ENCODE assay signal across 19 cellular contexts in the genomic region with DNA sequence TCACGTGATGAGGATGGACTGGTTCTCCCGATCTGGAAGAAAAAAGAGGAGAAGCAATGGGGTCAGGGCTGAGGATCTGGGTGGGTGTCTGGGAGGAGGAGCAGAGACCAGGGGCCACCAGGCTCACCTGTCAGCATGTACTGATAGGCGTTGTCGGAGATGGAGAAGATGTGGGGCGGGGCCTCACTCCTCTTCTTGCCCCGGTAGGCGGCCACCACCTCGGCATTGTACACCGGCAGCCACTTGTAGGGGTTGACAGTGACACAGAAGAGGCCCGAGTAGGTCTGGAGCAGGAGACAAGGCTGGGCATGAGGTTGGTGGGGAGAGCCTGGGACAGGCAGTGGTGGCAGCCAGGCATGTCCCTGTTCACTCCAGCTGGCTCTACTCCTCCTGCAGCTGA. TPM values are rescaled to one million over a fixed set of nuclear protein-coding genes. Genes with fewer than 3 reads are reported as not detected.
DNase-seq lines count a peak whose midpoint lies in the region; ATAC-seq and TF ChIP-seq lines count a peak whose summit lies in the region.
"Had no signal": no experiment of that assay in that cellular context is flagged by ENCODE, and none has a peak within 500 bp of the region (broad histone marks: within the 10 kb centered on the region; RNA-seq: fewer than 3 reads in every experiment).

No MANE protein-coding gene starts in this region.

- H4K20me1 ChIP-seq in osteoblast (ENCODE audit: insufficient read depth, low read length): no peaks in the 10 kb centered on the region

- peaks cover 16% of the 10 kb centered on the region for H3K27me3 Mint-ChIP-seq in endothelial cell (ENCODE audit: unreplicated experiment)

- peak overlapping the region; percentile 98 for H3K4me3 ChIP-seq in cardiac muscle cell
- no peak overlapping the region for H3K4me3 ChIP-seq in osteoblast (ENCODE audit: insufficient read depth, low read length)
- H3K4me3 ChIP-seq: GM23338 had no signal

- no peaks in the 10 kb centered on the region for H3K9me3 ChIP-seq in cardiac muscle cell (ENCODE audit: low read depth)
- no peaks in the 10 kb centered on the region for H3K9me3 ChIP-seq in osteoblast (ENCODE audit: low read depth, low read length)
- H3K9me3 ChIP-seq: BE2C had no signal

- H3K9me3 Mint-ChIP-seq in endothelial cell (ENCODE audit: unreplicated experiment): no peaks in the 10 kb centered on the region
- H3K9me3 Mint-ChIP-seq: CD14-positive monocyte, GM23338 had no signal

- TF ChIP-seq CTCF in cardiac muscle cell (IDR thresholded peaks at IDR 0.05; ENCODE audit: low read depth, low read length) (no peak), endothelial cell (IDR thresholded peaks at IDR 0.05; ENCODE audit: unreplicated experiment) (no peak), osteoblast (IDR thresholded peaks at IDR 0.05; ENCODE audit: extremely low read depth, low read depth, low read length) (no peak)

- H3K4me2 ChIP-seq in osteoblast (ENCODE audit: insufficient read depth, low read length): no peak overlapping the region
- H3K4me2 ChIP-seq: GM23338 had no signal

- H3K27ac ChIP-seq in cardiac muscle cell (peak overlapping the region; percentile 99), osteoblast (ENCODE audit: low read depth, low read length) (no peak overlapping the region)

- peaks cover 78% of the 10 kb centered on the region for H3K36me3 ChIP-seq in cardiac muscle cell
- H3K36me3 ChIP-seq in osteoblast (ENCODE audit: insufficient read depth, low read length): no peaks in the 10 kb centered on the region
- H3K36me3 ChIP-seq: BE2C had no signal

- H2AFZ ChIP-seq in osteoblast (ENCODE audit: low read length): no peak overlapping the region
- H2AFZ ChIP-seq: GM23338 had no signal

- peaks cover 40% of the 10 kb centered on the region for H3K4me1 ChIP-seq in cardiac muscle cell (ENCODE audit: low read depth)
- H3K4me1 ChIP-seq in osteoblast (ENCODE audit: insufficient read depth, low read length): no peaks in the 10 kb centered on the region
- H3K4me1 ChIP-seq: BE2C had no signal

- ATAC-seq in left cardiac atrium: no peak
- peak; percentile 0 for ATAC-seq in left ventricle myocardium superior
- no peak for ATAC-seq in GM18861 (IDR thresholded peaks at IDR 0.05; ENCODE audit: unreplicated experiment)
- ATAC-seq: GM23338 had no signal

- H3K79me2 ChIP-seq in osteoblast (ENCODE audit: insufficient read depth, low read length): no peaks in the 10 kb centered on the region

- no peak overlapping the region for H3K4me3 Mint-ChIP-seq in endothelial cell (ENCODE audit: unreplicated experiment)
- H3K4me3 Mint-ChIP-seq: CD14-positive monocyte; CD4-positive, alpha-beta memory T cell; GM23338 had no signal

- DNase-seq in cardiac muscle cell (ENCODE audit: low read depth in 1 of 2, low spot score in 1 of 2): no peak
- no peak for DNase-seq in left cardiac atrium
- no peak for DNase-seq in endothelial cell (ENCODE audit: low spot score)
- DNase-seq in left ventricle myocardium superior: no peak
- peak; percentile 49 for DNase-seq in osteoblast (ENCODE audit: insufficient read length, low spot score, missing footprints)
- no peak for DNase-seq in HK-2 (ENCODE audit: unreplicated experiment)
- DNase-seq in NK-92 (lab: John Stamatoyannopoulos, UW; ENCODE audit: unreplicated experiment): no peak
- DNase-seq: ACHN; CD4-positive, alpha-beta memory T cell; DMS153; DMS79; GDM1; HCEC 1CT; IMR-90 had no signal

- peak overlapping the region; percentile 3 for H3K27ac Mint-ChIP-seq in endothelial cell (ENCODE audit: unreplicated experiment)
- H3K27ac Mint-ChIP-seq: GM23338 had no signal

- intact Hi-C loops in left cardiac atrium (cut with DNase I) (loop anchor here in 1 of 2 donors (5.0 kb wide), 1 partner anchor 37 kb away; no protein-coding TSS in a partner anchor), left ventricle myocardium superior (cut with micrococcal nuclease) (no loop called here)

- H3K27me3 ChIP-seq in cardiac muscle cell (no peaks in the 10 kb centered on the region), osteoblast (ENCODE audit: insufficient read depth, low read length) (no peaks in the 10 kb centered on the region)

- peaks cover 7% of the 10 kb centered on the region for H3K4me1 Mint-ChIP-seq in endothelial cell (ENCODE audit: unreplicated experiment)
- H3K4me1 Mint-ChIP-seq: CD4-positive, alpha-beta memory T cell had no signal

- peaks cover 3% of the 10 kb centered on the region for H3K36me3 Mint-ChIP-seq in endothelial cell (ENCODE audit: low read depth, unreplicated experiment)
- H3K36me3 Mint-ChIP-seq: CD14-positive monocyte; CD4-positive, alpha-beta memory T cell had no signal

RNA-seq across cellular contexts. Expression of a gene that starts 3.0 kb away (rescaled TPM):
- 4,520 and 8,484 TPM in 2 replicates for total RNA-seq in cardiac muscle cell
- 2,795 and 4,145 TPM in 2 replicates for polyA plus RNA-seq in cardiac muscle cell
- over 10,000 TPM; 10,415 to 11,820 TPM for total RNA-seq in left cardiac atrium
- total RNA-seq in endothelial cell (ENCODE audit: unreplicated experiment): 1.6 TPM
- total RNA-seq in left ventricle myocardium superior: 4,258 TPM
- under 0.01 TPM in 1 of 2 replicates, not detected in the other for total RNA-seq in osteoblast
- total RNA-seq: CD4-positive, alpha-beta memory T cell; Daoy; IMR-90 had no signal
- polyA plus RNA-seq: CD14-positive monocyte; CD4-positive, alpha-beta memory T cell; IMR-90 had no signal

RNA-seq across cellular contexts. Expression of a gene that starts 28.2 kb away (rescaled TPM):
- total RNA-seq in cardiac muscle cell (0.21 and 0.49 TPM in 2 replicates), left cardiac atrium (1 to 10 TPM in 1 of 2 donors, under 1 TPM in 1; 0.44 to 1.4 TPM), endothelial cell (ENCODE audit: unreplicated experiment) (0.26 TPM), left ventricle myocardium superior (not detected), osteoblast (not detected in 2 replicates)
- polyA plus RNA-seq in cardiac muscle cell: 25.2 and 31.4 TPM in 2 replicates
- total RNA-seq: CD4-positive, alpha-beta memory T cell; Daoy; IMR-90 had no signal
- polyA plus RNA-seq: CD4-positive, alpha-beta memory T cell; GM23338 had no signal

RNA-seq across cellular contexts. Expression of a gene that starts 30.4 kb away (rescaled TPM):
- total RNA-seq in cardiac muscle cell (82.8 and 134 TPM in 2 replicates), left cardiac atrium (100 to 1,000 TPM; 175 to 201 TPM), endothelial cell (ENCODE audit: unreplicated experiment) (0.18 TPM), left ventricle myocardium superior (12,717 TPM), osteoblast (not detected in 2 replicates)
- polyA plus RNA-seq in cardiac muscle cell: 66.2 and 117 TPM in 2 replicates
- total RNA-seq: CD4-positive, alpha-beta memory T cell; Daoy; GM23338; IMR-90 had no signal
- polyA plus RNA-seq: CD14-positive monocyte; CD4-positive, alpha-beta memory T cell; GM23338; IMR-90 had no signal

RNA-seq across cellular contexts. Expression of a gene that starts 32.5 kb away (rescaled TPM):
- not detected in 2 replicates for total RNA-seq in cardiac muscle cell
- 3.2 and 7.9 TPM in 2 replicates for polyA plus RNA-seq in cardiac muscle cell
- not detected for total RNA-seq in left cardiac atrium
- total RNA-seq in endothelial cell (ENCODE audit: unreplicated experiment): not detected
- total RNA-seq in left ventricle myocardium superior: not detected
- total RNA-seq in osteoblast: not detected in 2 replicates
- total RNA-seq: CD4-positive, alpha-beta memory T cell; Daoy; GM23338; IMR-90 had no signal
- polyA plus RNA-seq: CD14-positive monocyte; CD4-positive, alpha-beta memory T cell; GM23338; IMR-90 had no signal

RNA-seq across cellular contexts. Expression of a gene that starts 40.1 kb away (rescaled TPM):
- total RNA-seq in cardiac muscle cell (20.5 and 36.6 TPM in 2 replicates), left cardiac atrium (10 to 100 TPM in 1 of 2 donors, 1 to 10 TPM in 1; 5.8 to 10.3 TPM), endothelial cell (ENCODE audit: unreplicated experiment) (17.8 TPM), left ventricle myocardium superior (3.3 TPM), osteoblast (9.8 and 14.1 TPM in 2 replicates)
- 16.7 and 22.2 TPM in 2 replicates for polyA plus RNA-seq in cardiac muscle cell
- total RNA-seq: CD4-positive, alpha-beta memory T cell had no signal
- polyA plus RNA-seq: CD14-positive monocyte; CD4-positive, alpha-beta memory T cell had no signal

Comparison
In these comparisons a context has a peak if more than half of its experiments do, and no peak if none do; other contexts are left out.
1. RNA of a gene that starts 3.0 kb away (total RNA-seq): 10,415 to 11,820 TPM in left cardiac atrium, 4,520 to 8,484 TPM in cardiac muscle cell and 4,258 TPM in left ventricle myocardium superior (single experiment); 1.6 TPM in endothelial cell (single experiment) and under 0.01 TPM in osteoblast; every median in the first group is over 1,000 times any median in the second.
2. RNA of a gene that starts 30.4 kb away (total RNA-seq): 12,717 TPM in left ventricle myocardium superior (single experiment), 175 to 201 TPM in left cardiac atrium and 82.8 to 134 TPM in cardiac muscle cell; 0.18 TPM in endothelial cell (single experiment) and not detected in osteoblast; every median in the first group is over 10 times any median in the second.